Comparison of ENCODE assay signal across 8 cellular contexts in the genomic region with DNA sequence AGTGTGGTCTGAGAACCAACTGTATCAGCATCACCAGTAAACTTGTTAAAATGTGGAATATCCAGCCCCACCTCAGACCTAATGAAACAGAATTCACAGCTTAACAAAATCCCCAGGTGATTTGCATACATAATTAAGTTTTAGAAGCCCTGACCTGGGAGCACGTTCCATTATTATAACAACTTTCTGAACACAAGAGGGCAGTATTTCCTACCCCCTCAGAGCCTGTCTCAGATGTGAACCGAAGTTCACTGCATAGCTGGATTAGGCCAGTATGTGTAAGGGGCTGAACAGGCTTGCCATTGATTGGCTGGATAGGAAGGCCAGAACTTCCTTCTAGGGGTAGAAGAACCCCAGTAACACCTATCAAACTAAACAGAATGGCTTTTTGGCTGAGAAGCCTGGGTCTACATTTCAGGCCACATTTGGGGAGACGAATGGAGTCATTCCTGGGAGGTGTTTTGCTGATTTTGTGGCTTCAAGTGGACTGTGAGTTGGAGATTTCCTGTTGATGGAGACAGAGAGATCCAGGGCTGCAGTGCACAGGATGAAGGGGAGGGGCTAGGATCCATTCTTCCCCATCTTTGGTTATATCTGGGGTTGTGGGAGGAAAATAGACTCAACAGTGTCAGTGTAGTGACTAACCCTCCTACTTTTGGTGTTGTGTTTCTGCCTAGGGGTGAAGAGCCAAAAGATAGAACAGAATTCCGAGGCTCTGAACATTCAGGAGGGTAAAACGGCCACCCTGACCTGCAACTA.
DNase-seq lines count a peak whose midpoint lies in the region; ATAC-seq and TF ChIP-seq lines count a peak whose summit lies in the region.

No MANE protein-coding gene starts in this region.

- no peak overlapping the region for H3K4me3 ChIP-seq in OCI-LY1 (ENCODE audit: low read depth, low read length, poor library complexity, severe bottlenecking)

- H3K9ac ChIP-seq in OCI-LY1 (ENCODE audit: low read length) = no peak overlapping the region

- no peaks in the 10 kb centered on the region for H3K9me3 ChIP-seq in OCI-LY1 (ENCODE audit: low read length)

- H3K4me1 Mint-ChIP-seq in neural crest cell = peaks cover 5% of the 10 kb centered on the region

- H3K36me3 Mint-ChIP-seq in neural crest cell (ENCODE audit: low read depth) = no peaks in the 10 kb centered on the region

- no peaks in the 10 kb centered on the region for H3K9me2 ChIP-seq in OCI-LY1 (ENCODE audit: low read depth, low read length)

- peak; percentile 64 for TF ChIP-seq CTCF in OCI-LY1 (IDR thresholded peaks at IDR 0.05; ENCODE audit: low read length)
- peak; percentile 66 for TF ChIP-seq CTCF in neural crest cell (conservative IDR thresholded peaks at IDR 0.05)

- H2AFZ ChIP-seq in OCI-LY1 (ENCODE audit: low read length) = no peak overlapping the region

- H3K4me1 ChIP-seq in OCI-LY1 (ENCODE audit: insufficient read depth, low read length, severe bottlenecking) = no peaks in the 10 kb centered on the region

- H3K27me3 ChIP-seq in OCI-LY1 (ENCODE audit: insufficient read depth, low read length) = no peaks in the 10 kb centered on the region

- H3F3A ChIP-seq in OCI-LY1 (ENCODE audit: insufficient read depth, low read length) = no peaks in the 10 kb centered on the region

- no peak overlapping the region for H3K27ac Mint-ChIP-seq in neural crest cell (ENCODE audit: unreplicated experiment)

- H3K4me2 ChIP-seq in OCI-LY1 (ENCODE audit: low read length) = no peak overlapping the region

- no peaks in the 10 kb centered on the region for H3K36me3 ChIP-seq in OCI-LY1 (ENCODE audit: insufficient read depth, low read length)

- DNase-seq in D341Med (ENCODE audit: low spot score) (peak; percentile 56), neural crest cell (ENCODE audit: low read depth, low spot score) (no peak), NCI-H1092 treated with DMSO at 0.1 percent for 48 hours (lab: John Stamatoyannopoulos, UW) (no peak), ureter (ENCODE audit: low spot score) (no peak)
- DNase-seq in central memory CD4-positive, alpha-beta T cell = peak; percentile 28

- no peaks in the 10 kb centered on the region for H4K20me1 ChIP-seq in OCI-LY1 (ENCODE audit: insufficient read depth, low read length)

- H3K4me3 Mint-ChIP-seq in neural crest cell = no peak overlapping the region

- ATAC-seq in GM21367 (IDR thresholded peaks at IDR 0.05; ENCODE audit: unreplicated experiment) (peak; percentile 70), GM19023 (IDR thresholded peaks at IDR 0.05; ENCODE audit: unreplicated experiment) (no peak)

- H3K9me3 Mint-ChIP-seq in neural crest cell = peaks cover 5% of the 10 kb centered on the region

- H3K79me2 ChIP-seq in OCI-LY1 (ENCODE audit: insufficient read depth, low read length) = no peaks in the 10 kb centered on the region

- peaks cover 34% of the 10 kb centered on the region for H3K27me3 Mint-ChIP-seq in neural crest cell (ENCODE audit: low read depth)

- no peak overlapping the region for H3K27ac ChIP-seq in OCI-LY1 (ENCODE audit: low read depth, low read length, poor library complexity, severe bottlenecking)

Comparison
In these comparisons a context has a peak if more than half of its experiments do, and no peak if none do; other contexts are left out.
1. DNase-seq: peak in D341Med (single experiment) and central memory CD4-positive, alpha-beta T cell (single experiment); none in neural crest cell (single experiment), NCI-H1092 treated with DMSO at 0.1 percent for 48 hours (single experiment) and ureter (single experiment).